1 cellular context compared by ENCODE assay signal in the genomic region with DNA sequence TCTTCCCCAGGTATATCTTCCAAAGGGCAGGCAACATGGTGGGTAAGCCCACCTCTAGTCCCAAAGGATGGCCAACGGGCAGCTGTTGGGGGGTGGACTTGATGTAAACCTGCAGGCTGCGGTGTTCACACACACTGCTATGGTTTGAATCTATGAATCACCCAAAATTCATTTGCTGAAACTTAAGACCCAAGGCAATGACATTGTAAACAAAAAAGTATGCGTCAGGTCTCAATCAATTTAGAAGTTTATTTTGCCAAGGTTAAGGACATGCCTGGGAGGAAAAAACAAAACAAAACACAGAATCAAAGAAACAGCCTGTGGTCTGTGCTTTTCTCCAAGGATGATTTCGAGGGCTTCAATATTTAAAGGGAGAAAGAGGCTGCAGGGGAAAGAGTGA.
A peak's percentile ranks its signal among the peaks of the same experiment; 100 is the strongest.
TF ChIP-seq lines count a peak whose summit lies in the region.

No MANE protein-coding gene starts in this region.

TF ChIP-seq in HEK293, 187 proteins besides CTCF, POLR2A, EP300 and RAD21 (continued from another document and continues in another):
- TF ChIP-seq, protein P1, sequence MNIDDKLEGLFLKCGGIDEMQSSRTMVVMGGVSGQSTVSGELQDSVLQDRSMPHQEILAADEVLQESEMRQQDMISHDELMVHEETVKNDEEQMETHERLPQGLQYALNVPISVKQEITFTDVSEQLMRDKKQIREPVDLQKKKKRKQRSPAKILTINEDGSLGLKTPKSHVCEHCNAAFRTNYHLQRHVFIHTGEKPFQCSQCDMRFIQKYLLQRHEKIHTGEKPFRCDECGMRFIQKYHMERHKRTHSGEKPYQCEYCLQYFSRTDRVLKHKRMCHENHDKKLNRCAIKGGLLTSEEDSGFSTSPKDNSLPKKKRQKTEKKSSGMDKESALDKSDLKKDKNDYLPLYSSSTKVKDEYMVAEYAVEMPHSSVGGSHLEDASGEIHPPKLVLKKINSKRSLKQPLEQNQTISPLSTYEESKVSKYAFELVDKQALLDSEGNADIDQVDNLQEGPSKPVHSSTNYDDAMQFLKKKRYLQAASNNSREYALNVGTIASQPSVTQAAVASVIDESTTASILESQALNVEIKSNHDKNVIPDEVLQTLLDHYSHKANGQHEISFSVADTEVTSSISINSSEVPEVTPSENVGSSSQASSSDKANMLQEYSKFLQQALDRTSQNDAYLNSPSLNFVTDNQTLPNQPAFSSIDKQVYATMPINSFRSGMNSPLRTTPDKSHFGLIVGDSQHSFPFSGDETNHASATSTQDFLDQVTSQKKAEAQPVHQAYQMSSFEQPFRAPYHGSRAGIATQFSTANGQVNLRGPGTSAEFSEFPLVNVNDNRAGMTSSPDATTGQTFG (tag by site-specific recombination; IDR thresholded peaks at IDR 0.05; ENCODE audit: borderline replicate concordance): no peak
- TF ChIP-seq ZBTB8A (tag by site-specific recombination; IDR thresholded peaks at IDR 0.05) (no peak), HOXA7 (CRISPR knock-in tag; IDR thresholded peaks at IDR 0.05; ENCODE audit: borderline replicate concordance) (no peak), ZNF654 (tag by site-specific recombination; IDR thresholded peaks at IDR 0.05; ENCODE audit: low read depth) (no peak), ZNF48 (tag by site-specific recombination; IDR thresholded peaks at IDR 0.05) (no peak), MZF1 (tag by site-specific recombination; IDR thresholded peaks at IDR 0.05; ENCODE audit: borderline replicate concordance) (no peak), ZNF341 (tag by site-specific recombination; IDR thresholded peaks at IDR 0.05; ENCODE audit: low read depth) (no peak), ZNF623 (tag by site-specific recombination; IDR thresholded peaks at IDR 0.05) (no peak), WT1 (tag by site-specific recombination; IDR thresholded peaks at IDR 0.05) (peak; percentile 91), ZNF571 (tag by site-specific recombination; IDR thresholded peaks at IDR 0.05) (no peak), ZNF600 (tag by site-specific recombination; IDR thresholded peaks at IDR 0.05) (peak; percentile 28; the same call in 1 of the 2 replicates), OSR2 (tag by site-specific recombination; IDR thresholded peaks at IDR 0.05) (no peak), ZNF354C (tag by site-specific recombination; IDR thresholded peaks at IDR 0.05; ENCODE audit: borderline replicate concordance, low read depth) (no peak), ZFP41 (tag by site-specific recombination; IDR thresholded peaks at IDR 0.05; ENCODE audit: borderline replicate concordance) (no peak), KLF8 (tag by site-specific recombination; IDR thresholded peaks at IDR 0.05) (peak; percentile 40; the same call in 1 of the 2 replicates), SCRT1 (tag by site-specific recombination; IDR thresholded peaks at IDR 0.05; ENCODE audit: borderline replicate concordance) (0 out of 2 replicates have a peak, but pooled peaks have one; percentile 10), ZNF776 (tag by site-specific recombination; IDR thresholded peaks at IDR 0.05; ENCODE audit: borderline replicate concordance) (no peak), EGR2 (tag by site-specific recombination; IDR thresholded peaks at IDR 0.05; ENCODE audit: low read depth) (no peak), KLF1 (tag by site-specific recombination; IDR thresholded peaks at IDR 0.05) (no peak), ZNF366 (tag by site-specific recombination; conservative IDR thresholded peaks at IDR 0.05) (peak; percentile 78), ZNF596 (tag by site-specific recombination; IDR thresholded peaks at IDR 0.05) (no peak), ZNF211 (tag by site-specific recombination; IDR thresholded peaks at IDR 0.05; ENCODE audit: low read depth) (no peak), ZNF350 (tag by site-specific recombination; IDR thresholded peaks at IDR 0.05) (no peak), ZNF664 (tag by site-specific recombination; IDR thresholded peaks at IDR 0.05) (no peak), HOXD13 (CRISPR knock-in tag; IDR thresholded peaks at IDR 0.05; ENCODE audit: borderline replicate concordance) (no peak), ZNF169 (tag by site-specific recombination; IDR thresholded peaks at IDR 0.05) (no peak), ZNF184 (tag by site-specific recombination; IDR thresholded peaks at IDR 0.05) (peak; percentile 26; the same call in 1 of the 2 replicates), ZNF112 (tag by site-specific recombination; IDR thresholded peaks at IDR 0.05) (no peak), ZNF629 (tag by site-specific recombination; IDR thresholded peaks at IDR 0.05) (peak; percentile 80), ZNF792 (tag by site-specific recombination; IDR thresholded peaks at IDR 0.05) (no peak)
- TF ChIP-seq, protein P2, sequence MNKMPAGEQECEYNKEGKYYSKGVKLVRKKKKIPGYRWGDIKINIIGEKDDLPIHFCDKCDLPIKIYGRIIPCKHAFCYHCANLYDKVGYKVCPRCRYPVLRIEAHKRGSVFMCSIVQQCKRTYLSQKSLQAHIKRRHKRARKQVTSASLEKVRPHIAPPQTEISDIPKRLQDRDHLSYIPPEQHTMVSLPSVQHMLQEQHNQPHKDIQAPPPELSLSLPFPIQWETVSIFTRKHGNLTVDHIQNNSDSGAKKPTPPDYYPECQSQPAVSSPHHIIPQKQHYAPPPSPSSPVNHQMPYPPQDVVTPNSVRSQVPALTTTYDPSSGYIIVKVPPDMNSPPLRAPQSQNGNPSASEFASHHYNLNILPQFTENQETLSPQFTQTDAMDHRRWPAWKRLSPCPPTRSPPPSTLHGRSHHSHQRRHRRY (tag by site-specific recombination; IDR thresholded peaks at IDR 0.05): no peak
- TF ChIP-seq, protein P3, sequence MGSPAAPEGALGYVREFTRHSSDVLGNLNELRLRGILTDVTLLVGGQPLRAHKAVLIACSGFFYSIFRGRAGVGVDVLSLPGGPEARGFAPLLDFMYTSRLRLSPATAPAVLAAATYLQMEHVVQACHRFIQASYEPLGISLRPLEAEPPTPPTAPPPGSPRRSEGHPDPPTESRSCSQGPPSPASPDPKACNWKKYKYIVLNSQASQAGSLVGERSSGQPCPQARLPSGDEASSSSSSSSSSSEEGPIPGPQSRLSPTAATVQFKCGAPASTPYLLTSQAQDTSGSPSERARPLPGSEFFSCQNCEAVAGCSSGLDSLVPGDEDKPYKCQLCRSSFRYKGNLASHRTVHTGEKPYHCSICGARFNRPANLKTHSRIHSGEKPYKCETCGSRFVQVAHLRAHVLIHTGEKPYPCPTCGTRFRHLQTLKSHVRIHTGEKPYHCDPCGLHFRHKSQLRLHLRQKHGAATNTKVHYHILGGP (tag by site-specific recombination; IDR thresholded peaks at IDR 0.05): 0 out of 2 replicates have a peak, but pooled peaks have one; percentile 24
- TF ChIP-seq, protein P4, sequence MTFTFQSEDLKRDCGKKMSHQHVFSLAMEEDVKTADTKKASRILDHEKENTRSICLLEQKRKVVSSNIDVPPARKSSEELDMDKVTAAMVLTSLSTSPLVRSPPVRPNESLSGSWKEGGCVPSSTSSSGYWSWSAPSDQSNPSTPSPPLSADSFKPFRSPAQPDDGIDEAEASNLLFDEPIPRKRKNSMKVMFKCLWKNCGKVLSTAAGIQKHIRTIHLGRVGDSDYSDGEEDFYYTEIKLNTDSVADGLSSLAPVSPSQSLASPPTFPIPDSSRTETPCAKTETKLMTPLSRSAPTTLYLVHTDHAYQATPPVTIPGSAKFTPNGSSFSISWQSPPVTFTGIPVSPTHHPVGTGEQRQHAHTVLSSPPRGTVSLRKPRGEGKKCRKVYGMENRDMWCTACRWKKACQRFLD (tag by site-specific recombination; IDR thresholded peaks at IDR 0.05): no peak
- TF ChIP-seq, protein P5, sequence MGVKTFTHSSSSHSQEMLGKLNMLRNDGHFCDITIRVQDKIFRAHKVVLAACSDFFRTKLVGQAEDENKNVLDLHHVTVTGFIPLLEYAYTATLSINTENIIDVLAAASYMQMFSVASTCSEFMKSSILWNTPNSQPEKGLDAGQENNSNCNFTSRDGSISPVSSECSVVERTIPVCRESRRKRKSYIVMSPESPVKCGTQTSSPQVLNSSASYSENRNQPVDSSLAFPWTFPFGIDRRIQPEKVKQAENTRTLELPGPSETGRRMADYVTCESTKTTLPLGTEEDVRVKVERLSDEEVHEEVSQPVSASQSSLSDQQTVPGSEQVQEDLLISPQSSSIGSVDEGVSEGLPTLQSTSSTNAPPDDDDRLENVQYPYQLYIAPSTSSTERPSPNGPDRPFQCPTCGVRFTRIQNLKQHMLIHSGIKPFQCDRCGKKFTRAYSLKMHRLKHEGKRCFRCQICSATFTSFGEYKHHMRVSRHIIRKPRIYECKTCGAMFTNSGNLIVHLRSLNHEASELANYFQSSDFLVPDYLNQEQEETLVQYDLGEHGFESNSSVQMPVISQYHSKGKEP (tag by site-specific recombination; IDR thresholded peaks at IDR 0.05): 0 out of 2 replicates have a peak, but pooled peaks have one; percentile 9
- TF ChIP-seq, protein P6, sequence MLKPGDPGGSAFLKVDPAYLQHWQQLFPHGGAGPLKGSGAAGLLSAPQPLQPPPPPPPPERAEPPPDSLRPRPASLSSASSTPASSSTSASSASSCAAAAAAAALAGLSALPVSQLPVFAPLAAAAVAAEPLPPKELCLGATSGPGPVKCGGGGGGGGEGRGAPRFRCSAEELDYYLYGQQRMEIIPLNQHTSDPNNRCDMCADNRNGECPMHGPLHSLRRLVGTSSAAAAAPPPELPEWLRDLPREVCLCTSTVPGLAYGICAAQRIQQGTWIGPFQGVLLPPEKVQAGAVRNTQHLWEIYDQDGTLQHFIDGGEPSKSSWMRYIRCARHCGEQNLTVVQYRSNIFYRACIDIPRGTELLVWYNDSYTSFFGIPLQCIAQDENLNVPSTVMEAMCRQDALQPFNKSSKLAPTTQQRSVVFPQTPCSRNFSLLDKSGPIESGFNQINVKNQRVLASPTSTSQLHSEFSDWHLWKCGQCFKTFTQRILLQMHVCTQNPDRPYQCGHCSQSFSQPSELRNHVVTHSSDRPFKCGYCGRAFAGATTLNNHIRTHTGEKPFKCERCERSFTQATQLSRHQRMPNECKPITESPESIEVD (tag by site-specific recombination; IDR thresholded peaks at IDR 0.05): 0 out of 2 replicates have a peak, but pooled peaks have one; percentile 31
- TF ChIP-seq, protein P7, sequence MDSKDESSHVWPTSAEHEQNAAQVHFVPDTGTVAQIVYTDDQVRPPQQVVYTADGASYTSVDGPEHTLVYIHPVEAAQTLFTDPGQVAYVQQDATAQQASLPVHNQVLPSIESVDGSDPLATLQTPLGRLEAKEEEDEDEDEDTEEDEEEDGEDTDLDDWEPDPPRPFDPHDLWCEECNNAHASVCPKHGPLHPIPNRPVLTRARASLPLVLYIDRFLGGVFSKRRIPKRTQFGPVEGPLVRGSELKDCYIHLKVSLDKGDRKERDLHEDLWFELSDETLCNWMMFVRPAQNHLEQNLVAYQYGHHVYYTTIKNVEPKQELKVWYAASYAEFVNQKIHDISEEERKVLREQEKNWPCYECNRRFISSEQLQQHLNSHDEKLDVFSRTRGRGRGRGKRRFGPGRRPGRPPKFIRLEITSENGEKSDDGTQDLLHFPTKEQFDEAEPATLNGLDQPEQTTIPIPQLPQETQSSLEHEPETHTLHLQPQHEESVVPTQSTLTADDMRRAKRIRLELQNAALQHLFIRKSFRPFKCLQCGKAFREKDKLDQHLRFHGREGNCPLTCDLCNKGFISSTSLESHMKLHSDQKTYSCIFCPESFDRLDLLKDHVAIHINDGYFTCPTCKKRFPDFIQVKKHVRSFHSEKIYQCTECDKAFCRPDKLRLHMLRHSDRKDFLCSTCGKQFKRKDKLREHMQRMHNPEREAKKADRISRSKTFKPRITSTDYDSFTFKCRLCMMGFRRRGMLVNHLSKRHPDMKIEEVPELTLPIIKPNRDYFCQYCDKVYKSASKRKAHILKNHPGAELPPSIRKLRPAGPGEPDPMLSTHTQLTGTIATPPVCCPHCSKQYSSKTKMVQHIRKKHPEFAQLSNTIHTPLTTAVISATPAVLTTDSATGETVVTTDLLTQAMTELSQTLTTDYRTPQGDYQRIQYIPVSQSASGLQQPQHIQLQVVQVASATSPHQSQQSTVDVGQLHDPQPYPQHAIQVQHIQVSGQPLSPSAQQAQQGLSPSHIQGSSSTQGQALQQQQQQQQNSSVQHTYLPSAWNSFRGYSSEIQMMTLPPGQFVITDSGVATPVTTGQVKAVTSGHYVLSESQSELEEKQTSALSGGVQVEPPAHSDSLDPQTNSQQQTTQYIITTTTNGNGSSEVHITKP (tag by site-specific recombination; IDR thresholded peaks at IDR 0.05): no peak
- TF ChIP-seq, protein P8, sequence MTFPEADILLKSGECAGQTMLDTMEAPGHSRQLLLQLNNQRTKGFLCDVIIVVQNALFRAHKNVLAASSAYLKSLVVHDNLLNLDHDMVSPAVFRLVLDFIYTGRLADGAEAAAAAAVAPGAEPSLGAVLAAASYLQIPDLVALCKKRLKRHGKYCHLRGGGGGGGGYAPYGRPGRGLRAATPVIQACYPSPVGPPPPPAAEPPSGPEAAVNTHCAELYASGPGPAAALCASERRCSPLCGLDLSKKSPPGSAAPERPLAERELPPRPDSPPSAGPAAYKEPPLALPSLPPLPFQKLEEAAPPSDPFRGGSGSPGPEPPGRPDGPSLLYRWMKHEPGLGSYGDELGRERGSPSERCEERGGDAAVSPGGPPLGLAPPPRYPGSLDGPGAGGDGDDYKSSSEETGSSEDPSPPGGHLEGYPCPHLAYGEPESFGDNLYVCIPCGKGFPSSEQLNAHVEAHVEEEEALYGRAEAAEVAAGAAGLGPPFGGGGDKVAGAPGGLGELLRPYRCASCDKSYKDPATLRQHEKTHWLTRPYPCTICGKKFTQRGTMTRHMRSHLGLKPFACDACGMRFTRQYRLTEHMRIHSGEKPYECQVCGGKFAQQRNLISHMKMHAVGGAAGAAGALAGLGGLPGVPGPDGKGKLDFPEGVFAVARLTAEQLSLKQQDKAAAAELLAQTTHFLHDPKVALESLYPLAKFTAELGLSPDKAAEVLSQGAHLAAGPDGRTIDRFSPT (tag by site-specific recombination; IDR thresholded peaks at IDR 0.05): no peak
- TF ChIP-seq, protein P9, sequence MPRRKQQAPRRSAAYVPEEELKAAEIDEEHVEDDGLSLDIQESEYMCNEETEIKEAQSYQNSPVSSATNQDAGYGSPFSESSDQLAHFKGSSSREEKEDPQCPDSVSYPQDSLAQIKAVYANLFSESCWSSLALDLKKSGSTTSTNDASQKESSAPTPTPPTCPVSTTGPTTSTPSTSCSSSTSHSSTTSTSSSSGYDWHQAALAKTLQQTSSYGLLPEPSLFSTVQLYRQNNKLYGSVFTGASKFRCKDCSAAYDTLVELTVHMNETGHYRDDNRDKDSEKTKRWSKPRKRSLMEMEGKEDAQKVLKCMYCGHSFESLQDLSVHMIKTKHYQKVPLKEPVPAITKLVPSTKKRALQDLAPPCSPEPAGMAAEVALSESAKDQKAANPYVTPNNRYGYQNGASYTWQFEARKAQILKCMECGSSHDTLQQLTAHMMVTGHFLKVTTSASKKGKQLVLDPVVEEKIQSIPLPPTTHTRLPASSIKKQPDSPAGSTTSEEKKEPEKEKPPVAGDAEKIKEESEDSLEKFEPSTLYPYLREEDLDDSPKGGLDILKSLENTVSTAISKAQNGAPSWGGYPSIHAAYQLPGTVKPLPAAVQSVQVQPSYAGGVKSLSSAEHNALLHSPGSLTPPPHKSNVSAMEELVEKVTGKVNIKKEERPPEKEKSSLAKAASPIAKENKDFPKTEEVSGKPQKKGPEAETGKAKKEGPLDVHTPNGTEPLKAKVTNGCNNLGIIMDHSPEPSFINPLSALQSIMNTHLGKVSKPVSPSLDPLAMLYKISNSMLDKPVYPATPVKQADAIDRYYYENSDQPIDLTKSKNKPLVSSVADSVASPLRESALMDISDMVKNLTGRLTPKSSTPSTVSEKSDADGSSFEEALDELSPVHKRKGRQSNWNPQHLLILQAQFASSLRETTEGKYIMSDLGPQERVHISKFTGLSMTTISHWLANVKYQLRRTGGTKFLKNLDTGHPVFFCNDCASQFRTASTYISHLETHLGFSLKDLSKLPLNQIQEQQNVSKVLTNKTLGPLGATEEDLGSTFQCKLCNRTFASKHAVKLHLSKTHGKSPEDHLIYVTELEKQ (tag by site-specific recombination; IDR thresholded peaks at IDR 0.05; ENCODE audit: borderline replicate concordance): peak; percentile 39; the same call in 1 of the 2 replicates
